In the genomic region with DNA sequence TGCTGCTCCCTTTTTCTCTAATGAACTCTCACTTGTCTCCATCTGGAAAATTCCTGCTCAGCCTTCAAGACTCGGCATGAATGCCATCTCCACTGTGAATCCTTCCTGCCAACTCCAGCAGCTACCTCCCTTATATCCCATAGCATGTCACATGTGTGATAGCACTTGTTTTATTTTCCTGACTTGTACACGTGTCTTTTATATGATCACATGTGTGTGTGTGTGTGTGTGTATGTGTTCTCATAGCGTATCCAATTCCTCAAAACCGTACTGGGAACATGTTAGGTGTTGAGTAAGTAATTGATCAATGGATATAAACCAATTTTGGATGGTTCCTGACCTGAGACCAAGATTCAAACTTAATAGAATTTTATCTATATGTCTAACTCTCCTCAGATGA, we compare ENCODE assay signal across 34 cellular contexts.
"Had no signal": no experiment of that assay in that cellular context is flagged by ENCODE, and none has a peak within 500 bp of the region (broad histone marks: within the 10 kb centered on the region; RNA-seq: fewer than 3 reads in every experiment).

No MANE protein-coding gene starts in this region.

- H3K27me3 ChIP-seq: adrenal gland, ascending aorta, body of pancreas, brain microvascular endothelial cell, breast epithelium, cardiac muscle cell had no signal

- H3K4me3 ChIP-seq: adrenal gland, ascending aorta, body of pancreas, breast epithelium, cardiac muscle cell had no signal

- ATAC-seq: activated naive CD4-positive, alpha-beta T cell treated with anti-CD3 and anti-CD28 coated beads, Interleukin-2, amount 50 U/mL, for 72 hours; activated naive CD8-positive, alpha-beta T cell treated with anti-CD3 and anti-CD28 coated beads, Interleukin-2, amount 50 U/mL, for 24 hours; activated T-cell treated with anti-CD3 and anti-CD28 coated beads, Interleukin-2, amount 50 U/mL, for 4 hours; activated T-cell treated with anti-CD3 and anti-CD28 coated beads, Interleukin-2, amount 50 U/mL, for 72 hours; activated T-helper 17 cell treated with anti-CD3 and anti-CD28 coated beads, Interleukin-2, amount 50 U/mL, for 72 hours; body of pancreas had no signal

- DNase-seq: activated effector memory CD4-positive, alpha-beta T cell treated with anti-CD3 and anti-CD28 coated beads, Interleukin-2, amount 50 U/mL, for 16 hours; activated effector memory CD4-positive, alpha-beta T cell treated with Interleukin-2 at 50 U/mL for 16 hours; activated gamma-delta T cell; activated gamma-delta T cell treated with Interleukin-2 at 50 U/mL for 16 hours; activated naive CD4-positive, alpha-beta T cell; activated naive CD4-positive, alpha-beta T cell treated with anti-CD3 and anti-CD28 coated beads for 36 hours; activated naive CD4-positive, alpha-beta T cell treated with anti-CD3 and anti-CD28 coated beads, Interleukin-2, amount 10 ng/mL, durations not matched to agents 7 days and 5 days; activated naive CD4-positive, alpha-beta T cell treated with anti-CD3 and anti-CD28 coated beads, Interleukin-2, amount 50 U/mL, for 16 hours; activated naive CD4-positive, alpha-beta T cell treated with Interleukin-2 at 50 U/mL for 16 hours; activated naive CD8-positive, alpha-beta T cell treated with anti-CD3 and anti-CD28 coated beads for 36 hours; activated naive CD8-positive, alpha-beta T cell treated with anti-CD3 and anti-CD28 coated beads, Interleukin-2, amount 10 ng/mL, durations not matched to agents 7 days and 5 days; activated naive CD8-positive, alpha-beta T cell treated with anti-CD3 and anti-CD28 coated beads, Interleukin-2, amount 50 U/mL, for 24 hours; activated T-cell treated with anti-CD3 and anti-CD28 coated beads, Interleukin-2, amount 50 U/mL, for 1 hour; activated T-cell treated with anti-CD3 and anti-CD28 coated beads, Interleukin-2, amount 50 U/mL, for 24 hours; activated T-cell treated with anti-CD3 and anti-CD28 coated beads, Interleukin-2, amount 50 U/mL, for 4 hours; activated T-cell treated with anti-CD3 and anti-CD28 coated beads, Interleukin-2, amount 50 U/mL, for 48 hours; activated T-cell treated with anti-CD3 and anti-CD28 coated beads, Interleukin-2, amount 50 U/mL, for 72 hours; adrenal gland; amniotic stem cell; amygdala; anterior cingulate cortex; aorta; body of pancreas; brain microvascular endothelial cell; caudate nucleus; central memory CD4-positive, alpha-beta T cell; cerebellar nuclear complex had no signal

- H3K9me3 ChIP-seq: adrenal gland, ascending aorta, body of pancreas, breast epithelium had no signal

- H3K36me3 ChIP-seq: adrenal gland, ascending aorta, brain microvascular endothelial cell, breast epithelium, cardiac muscle cell had no signal

- FAIRE-seq: astrocyte, bronchial epithelial cell had no signal

- H3K27ac ChIP-seq: adrenal gland, ascending aorta, body of pancreas, brain microvascular endothelial cell, breast epithelium, cardiac muscle cell had no signal

- H3K4me1 ChIP-seq: adrenal gland, ascending aorta, body of pancreas, breast epithelium had no signal
